8 cellular contexts compared by ENCODE assay signal in genomic region chr19:2618611-2619010, GRCh38.
DNase-seq lines count a peak whose midpoint lies in the region; ATAC-seq, FAIRE-seq and TF ChIP-seq lines count a peak whose summit lies in the region.

No MANE protein-coding gene starts in this region.

- H3K27ac ChIP-seq in HEK293 (ENCODE audit: extremely low read depth, low read depth, low read length) (no peak overlapping the region), osteoblast (ENCODE audit: low read depth, low read length) (peak overlapping the region; percentile 71), uterus (no peak overlapping the region)

- H3K4me1 Mint-ChIP-seq in T-helper 2 cell treated with Interferon-gamma antibody and Interleukin-4, amounts not matched to agents 5 μg/mL and 100 μg/mL, for 36 hours (ENCODE audit: low read depth) = peaks cover 56% of the 10 kb centered on the region

- FAIRE-seq in D721Med (lab: Jason Lieb, UNC) = no peak

- H3K36me3 ChIP-seq in HEK293 (ENCODE audit: control insufficient read depth in 2 of 2, insufficient read depth in 1 of 2, low read length in 2 of 2) (no peaks in the 10 kb centered on the region), osteoblast (ENCODE audit: insufficient read depth, low read length) (no peaks in the 10 kb centered on the region), uterus (no peaks in the 10 kb centered on the region)

- no peaks in the 10 kb centered on the region for H3K79me2 ChIP-seq in osteoblast (ENCODE audit: insufficient read depth, low read length)

- H3K36me3 Mint-ChIP-seq in T-helper 2 cell treated with Interferon-gamma antibody and Interleukin-4, amounts not matched to agents 5 μg/mL and 100 μg/mL, for 36 hours (ENCODE audit: low read depth) = peaks cover 2% of the 10 kb centered on the region

- CTCF ChIA-PET in HEK293 (lab: Yijun Ruan, JAX) = interaction anchor here (0.6 to 1.4 kb wide), 5 partner anchors 9 to 357 kb away, joined by 3 to 5 read pairs (median 3); no protein-coding TSS in a partner anchor

- TF ChIP-seq CTCF in HEK293 (tag by site-specific recombination; IDR thresholded peaks at IDR 0.05) (no peak), astrocyte of the spinal cord (IDR thresholded peaks at IDR 0.05; ENCODE audit: low read depth, low read length) (no peak), osteoblast (IDR thresholded peaks at IDR 0.05; ENCODE audit: extremely low read depth, low read depth, low read length) (no peak), D721Med (IDR thresholded peaks at IDR 0.05; ENCODE audit: insufficient read depth, missing control alignments) (no peak), uterus (IDR thresholded peaks at IDR 0.05) (no peak)

- H4K20me1 ChIP-seq in osteoblast (ENCODE audit: insufficient read depth, low read length) = no peaks in the 10 kb centered on the region

- H3K4me3 ChIP-seq in HEK293 (ENCODE audit: low read depth, low read length) (no peak overlapping the region), astrocyte of the spinal cord (ENCODE audit: low read depth, low read length) (no peak overlapping the region), osteoblast (ENCODE audit: insufficient read depth, low read length) (peak overlapping the region; percentile 22), uterus (no peak overlapping the region)

- in situ Hi-C loops in astrocyte of the spinal cord (cut with HindIII; ENCODE audit: low sequenced_read_pairs) = no loop called here

- intact Hi-C loops in uterus (cut with DNase I; ENCODE audit: low total_unique reads) = no loop called here

- H3K9me3 Mint-ChIP-seq in T-helper 2 cell treated with Interferon-gamma antibody and Interleukin-4, amounts not matched to agents 5 μg/mL and 100 μg/mL, for 36 hours = no peaks in the 10 kb centered on the region

- POLR2A ChIA-PET in HEK293 (lab: Yijun Ruan, JAX) = interaction anchor here (0.7 to 4.6 kb wide), 3 partner anchors 112 to 467 kb away, joined by 3 to 31 read pairs (median 3); partner anchors contain the start of genes AP3D1 and GADD45B

- H3K27ac Mint-ChIP-seq in T-helper 2 cell treated with Interferon-gamma antibody and Interleukin-4, amounts not matched to agents 5 μg/mL and 100 μg/mL, for 36 hours = peak overlapping the region; percentile 95

- no peaks in the 10 kb centered on the region for H3K9me3 ChIP-seq in HEK293 (ENCODE audit: control insufficient read depth, insufficient read depth, low read depth, low read length)
- no peaks in the 10 kb centered on the region for H3K9me3 ChIP-seq in osteoblast (ENCODE audit: low read depth, low read length)
- H3K9me3 ChIP-seq in uterus = no peaks in the 10 kb centered on the region

- H3K27me3 Mint-ChIP-seq in T-helper 2 cell treated with Interferon-gamma antibody and Interleukin-4, amounts not matched to agents 5 μg/mL and 100 μg/mL, for 36 hours (ENCODE audit: low read depth) = no peaks in the 10 kb centered on the region

- peak; percentile 77 for DNase-seq in T-helper 2 cell treated with Interferon-gamma antibody and Interleukin-4, amounts not matched to agents 5 μg/mL and 100 μg/mL, for 36 hours (ENCODE audit: low spot score)
- DNase-seq in astrocyte of the spinal cord (ENCODE audit: low read depth, low spot score) (peak; percentile 41), osteoblast (ENCODE audit: insufficient read length, low spot score, missing footprints) (peak; percentile 90), D721Med (ENCODE audit: insufficient read length, low spot score) (no peak), uterus (no peak), occipital lobe (lab: John Stamatoyannopoulos, UW) (no peak)

- H3K27me3 ChIP-seq in osteoblast (ENCODE audit: insufficient read depth, low read length) = no peaks in the 10 kb centered on the region
- H3K27me3 ChIP-seq in uterus = no peaks in the 10 kb centered on the region

- H3K4me1 ChIP-seq in HEK293 (ENCODE audit: control insufficient read depth, insufficient read depth, low read length) (no peaks in the 10 kb centered on the region), osteoblast (ENCODE audit: insufficient read depth, low read length) (peaks cover 18% of the 10 kb centered on the region), uterus (no peaks in the 10 kb centered on the region)

- no peak for TF ChIP-seq POLR2A in uterus (IDR thresholded peaks at IDR 0.05)

- H2AFZ ChIP-seq in osteoblast (ENCODE audit: low read length) = no peak overlapping the region

- ATAC-seq in HG03565 (IDR thresholded peaks at IDR 0.05; ENCODE audit: unreplicated experiment) = no peak

- peak overlapping the region; percentile 83 for H3K4me3 Mint-ChIP-seq in T-helper 2 cell treated with Interferon-gamma antibody and Interleukin-4, amounts not matched to agents 5 μg/mL and 100 μg/mL, for 36 hours

- H3K4me2 ChIP-seq in osteoblast (ENCODE audit: insufficient read depth, low read length) = peak overlapping the region; percentile 58

TF ChIP-seq in HEK293, 187 proteins besides CTCF, POLR2A, EP300 and RAD21:
- TF ChIP-seq RBAK (tag by site-specific recombination; IDR thresholded peaks at IDR 0.05) = no peak
- TF ChIP-seq SCRT1 (tag by site-specific recombination; IDR thresholded peaks at IDR 0.05; ENCODE audit: borderline replicate concordance) = no peak
- TF ChIP-seq EGR2 (tag by site-specific recombination; IDR thresholded peaks at IDR 0.05; ENCODE audit: low read depth) = 0 out of 2 replicates have a peak, but pooled peaks have one; percentile 20
- peak; percentile 56 for TF ChIP-seq ZFHX2 (tag by site-specific recombination; conservative IDR thresholded peaks at IDR 0.05)

Comparison
In these comparisons a context has a peak if more than half of its experiments do, and no peak if none do; other contexts are left out.
1. DNase-seq: peak in T-helper 2 cell treated with Interferon-gamma antibody and Interleukin-4, amounts not matched to agents 5 μg/mL and 100 μg/mL, for 36 hours (single experiment), astrocyte of the spinal cord (single experiment) and osteoblast (single experiment); none in D721Med (single experiment), uterus (0 of 2) and occipital lobe (single experiment).